Comparison of ENCODE assay signal across 11 cellular contexts in the genomic region with DNA sequence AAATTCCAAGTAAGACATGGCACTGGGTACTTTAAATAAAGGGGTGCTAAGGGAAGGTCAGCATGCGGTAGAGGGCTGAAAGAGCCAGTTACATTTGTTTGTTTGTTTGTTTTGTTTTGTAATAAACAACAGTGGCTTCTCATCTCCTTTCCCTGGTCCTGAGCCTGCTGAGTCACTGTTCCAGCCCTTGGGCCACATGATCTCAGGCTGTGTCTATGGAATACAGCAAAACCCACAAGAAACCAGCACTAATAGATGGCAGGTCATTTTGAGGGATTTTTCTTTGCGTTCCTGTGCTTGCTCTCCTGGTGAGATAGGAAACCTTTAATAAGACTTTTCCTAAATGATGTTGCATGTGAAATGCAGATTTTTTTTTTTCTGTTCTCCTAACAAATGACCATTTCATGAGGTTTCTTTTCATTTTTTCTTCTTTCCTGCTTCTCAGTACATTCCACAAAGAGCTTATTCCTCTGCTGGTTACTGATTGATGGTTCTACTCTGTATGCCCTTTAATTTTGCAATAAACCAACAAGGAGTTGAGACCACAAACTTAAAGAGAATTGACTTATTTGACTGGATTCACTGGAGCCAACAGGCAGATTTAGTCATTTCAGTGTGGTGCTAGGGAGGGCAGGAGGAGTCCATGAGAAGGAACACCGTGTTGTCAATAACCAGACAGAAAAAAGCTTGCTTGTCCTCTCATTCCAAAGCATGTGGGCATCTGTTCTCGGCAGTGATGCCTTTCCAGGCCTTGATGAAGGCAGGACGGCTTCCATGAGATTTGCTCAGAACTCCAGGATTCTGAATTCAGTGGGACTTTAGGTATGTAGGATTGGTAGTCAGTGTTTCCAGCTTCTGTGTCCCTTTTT.
DNase-seq lines count a peak whose midpoint lies in the region; TF ChIP-seq lines count a peak whose summit lies in the region.
"Had no signal": no experiment of that assay in that cellular context is flagged by ENCODE, and none has a peak within 500 bp of the region (broad histone marks: within the 10 kb centered on the region; RNA-seq: fewer than 3 reads in every experiment).

No MANE protein-coding gene starts in this region.

- no peak for TF ChIP-seq CTCF in Calu3 (IDR thresholded peaks at IDR 0.05; ENCODE audit: unreplicated experiment)
- TF ChIP-seq CTCF in cardiac fibroblast (IDR thresholded peaks at IDR 0.05; ENCODE audit: low read depth, low read length): no peak
- no peak for TF ChIP-seq CTCF in neural crest cell (conservative IDR thresholded peaks at IDR 0.05)
- TF ChIP-seq CTCF in CD14-positive monocyte (IDR thresholded peaks at IDR 0.05): no peak

- intact Hi-C loops in Calu3 (cut with micrococcal nuclease; ENCODE audit: unreplicated experiment) (loop anchor here (2.0 kb wide), 1 partner anchor 28 kb away; no protein-coding TSS in a partner anchor), CD14-positive monocyte (cut with micrococcal nuclease) (loop anchor here in 1 of 2 donors (10.0 kb wide), 1 partner anchor 116 kb away; no protein-coding TSS in a partner anchor)

- BruUV-seq in Calu3 (replicated peaks; lab: Mats Ljungman, UMichigan): no TSS peak

- H3K36me3 Mint-ChIP-seq in Calu3 (ENCODE audit: insufficient read depth, unreplicated experiment) (no peaks in the 10 kb centered on the region), neural crest cell (ENCODE audit: low read depth) (no peaks in the 10 kb centered on the region), CD14-positive monocyte (no peaks in the 10 kb centered on the region)

- H3K4me1 Mint-ChIP-seq in Calu3 (ENCODE audit: low read depth, unreplicated experiment): peaks cover 43% of the 10 kb centered on the region
- peaks cover 42% of the 10 kb centered on the region for H3K4me1 Mint-ChIP-seq in neural crest cell
- peaks cover 43% of the 10 kb centered on the region for H3K4me1 Mint-ChIP-seq in CD14-positive monocyte

- H3K27me3 Mint-ChIP-seq in Calu3 (ENCODE audit: unreplicated experiment) (no peaks in the 10 kb centered on the region), neural crest cell (ENCODE audit: low read depth) (no peaks in the 10 kb centered on the region), CD14-positive monocyte (ENCODE audit: low read depth in 3 of 3) (no peaks in the 10 kb centered on the region)

- CTCF ChIA-PET in Calu3 (lab: Charles Lee): interaction anchor here (0.5 to 1.2 kb wide), 4 partner anchors 29 to 538 kb away, joined by 3 to 10 read pairs (median 4); no protein-coding TSS in a partner anchor

- H3K27ac Mint-ChIP-seq in Calu3 (ENCODE audit: unreplicated experiment) (peak overlapping the region; percentile 88), neural crest cell (ENCODE audit: unreplicated experiment) (peak overlapping the region; percentile 19), CD14-positive monocyte (no peak overlapping the region)

- peak; percentile 27 for DNase-seq in Calu3
- DNase-seq in M059J (ENCODE audit: low read depth): peak; percentile 85
- DNase-seq in cardiac fibroblast (ENCODE audit: low read depth in 2 of 2): peak; percentile 43 to 54
- no peak for DNase-seq in neural crest cell (ENCODE audit: low read depth, low spot score)
- DNase-seq in activated naive CD4-positive, alpha-beta T cell (lab: John Stamatoyannopoulos, UW): no peak
- DNase-seq in HuH-7.5 (ENCODE audit: low spot score): no peak
- no peak for DNase-seq in CD14-positive monocyte (ENCODE audit: low spot score)
- no peak for DNase-seq in NCI-H2029 treated with DMSO at 0.1 percent for 48 hours (lab: John Stamatoyannopoulos, UW)
- DNase-seq: activated CD4-positive, alpha-beta T cell treated with anti-CD3 and anti-CD28 coated beads, Interleukin-2, amount 50 U/mL, for 48 hours; NCI-H2171; testis had no signal

- H3K4me3 ChIP-seq in cardiac fibroblast (replicated peaks in 1 of 2; ENCODE audit: low read depth in 2 of 2, low read length in 2 of 2): no peak overlapping the region
- H3K4me3 ChIP-seq: testis had no signal

- peak overlapping the region; percentile 22 for H3K4me3 Mint-ChIP-seq in Calu3 (ENCODE audit: low read depth, unreplicated experiment)
- no peak overlapping the region for H3K4me3 Mint-ChIP-seq in neural crest cell
- no peak overlapping the region for H3K4me3 Mint-ChIP-seq in CD14-positive monocyte

- H3K9me3 Mint-ChIP-seq in Calu3 (ENCODE audit: low read depth, unreplicated experiment): no peaks in the 10 kb centered on the region
- no peaks in the 10 kb centered on the region for H3K9me3 Mint-ChIP-seq in neural crest cell
- no peaks in the 10 kb centered on the region for H3K9me3 Mint-ChIP-seq in CD14-positive monocyte

Comparison
In these comparisons a context has a peak if more than half of its experiments do, and no peak if none do; other contexts are left out.
1. DNase-seq: peak in Calu3 (single experiment), M059J (single experiment) and cardiac fibroblast (2 of 2); none in neural crest cell (single experiment), activated naive CD4-positive, alpha-beta T cell (0 of 4), HuH-7.5 (single experiment), CD14-positive monocyte (single experiment) and NCI-H2029 treated with DMSO at 0.1 percent for 48 hours (single experiment).
2. H3K27ac Mint-ChIP-seq: peak in Calu3 (single experiment) and neural crest cell (single experiment); none in CD14-positive monocyte (0 of 7).